Comparison of ENCODE assay signal across 22 cellular contexts in genomic region chr1:182668633-182669032, GRCh38. TPM values are rescaled to one million over a fixed set of nuclear protein-coding genes. Genes with fewer than 3 reads are reported as not detected.
"Had no signal": no experiment of that assay in that cellular context is flagged by ENCODE, and none has a peak within 500 bp of the region (broad histone marks: within the 10 kb centered on the region; RNA-seq: fewer than 3 reads in every experiment).

No MANE protein-coding gene starts in this region.

- H3K36me3 ChIP-seq: colonic mucosa, ovary, suprapubic skin, tibial artery, upper lobe of left lung, uterus had no signal

- H3K4me3 ChIP-seq: colonic mucosa, mucosa of descending colon, ovary, smooth muscle cell, suprapubic skin, tibial artery, upper lobe of left lung, uterus had no signal

- H3K27me3 ChIP-seq: colonic mucosa, ovary, suprapubic skin, tibial artery, upper lobe of left lung, uterus had no signal

- ATAC-seq: foreskin keratinocyte; left colon; mucosa of descending colon; naive thymus-derived CD8-positive, alpha-beta T cell; right cardiac atrium had no signal

- H3K4me1 ChIP-seq: colonic mucosa, foreskin keratinocyte, suprapubic skin, upper lobe of left lung, uterus had no signal

- H3K27ac ChIP-seq: colonic mucosa, foreskin keratinocyte, ovary, suprapubic skin, tibial artery, upper lobe of left lung, uterus had no signal

- DNase-seq: colonic mucosa; dermis blood vessel endothelial cell; erythroblast; foreskin keratinocyte; immature natural killer cell; kidney; left colon; mucosa of descending colon; naive thymus-derived CD8-positive, alpha-beta T cell; nucleus accumbens; ovary; right cardiac atrium; stimulated activated CD4-positive, alpha-beta T cell treated with anti-CD3 and anti-CD28 coated beads, Interleukin-2, amount 100 ng/mL, for 48 hours; stimulated activated naive CD4-positive, alpha-beta T cell treated with Interleukin-2 at 50 U/mL for 16 hours; tibial artery; upper lobe of left lung; uterus had no signal

- H3K9me3 ChIP-seq: colonic mucosa, mucosa of descending colon, ovary, suprapubic skin, tibial artery, upper lobe of left lung, uterus had no signal

- H3K4me2 ChIP-seq: smooth muscle cell had no signal

RNA-seq across cellular contexts. Expression of gene RGS8, which starts 15.8 kb away (rescaled TPM):
- total RNA-seq: colonic mucosa; dermis blood vessel endothelial cell; endothelial cell of umbilical vein; foreskin keratinocyte; kidney; left colon; lung microvascular endothelial cell; mucosa of descending colon; naive thymus-derived CD8-positive, alpha-beta T cell; smooth muscle cell; suprapubic skin; uterus had no signal
- polyA plus RNA-seq: endothelial cell of umbilical vein; foreskin keratinocyte; immature natural killer cell; liver; naive thymus-derived CD8-positive, alpha-beta T cell; smooth muscle cell had no signal
